33 cellular contexts compared by ENCODE assay signal in genomic region chr15:73821181-73821580, GRCh38. TPM values are rescaled to one million over a fixed set of nuclear protein-coding genes. Genes with fewer than 3 reads are reported as not detected.
"Had no signal": no experiment of that assay in that cellular context is flagged by ENCODE, and none has a peak within 500 bp of the region (broad histone marks: within the 10 kb centered on the region; RNA-seq: fewer than 3 reads in every experiment).

No MANE protein-coding gene starts in this region.

- H3K27ac ChIP-seq: colonic mucosa, epithelial cell of prostate, esophagus squamous epithelium, gastrocnemius medialis, heart right ventricle, left lung, lower lobe of right lung had no signal

- H3K4me3 ChIP-seq: colonic mucosa, esophagus squamous epithelium, gastrocnemius medialis, heart right ventricle, left lung, lower lobe of right lung, mucosa of descending colon had no signal

- DNase-seq: colonic mucosa; cortex of kidney; effector CD8-positive, alpha-beta T cell; effector memory CD8-positive, alpha-beta T cell; endodermal cell; erythroblast; esophagus squamous epithelium; foreskin fibroblast; foreskin melanocyte; gastrocnemius medialis; glutamatergic neuron; head of caudate nucleus; heart right ventricle; hippocampal formation; left cardiac atrium; left lung; left ventricle myocardium superior; lower lobe of right lung; mucosa of descending colon; naive B cell; naive thymus-derived CD8-positive, alpha-beta T cell had no signal

- H3K9me3 ChIP-seq: colonic mucosa, esophagus squamous epithelium, gastrocnemius medialis, heart right ventricle, left lung, lower lobe of right lung, mucosa of descending colon had no signal

- H3K36me3 Mint-ChIP-seq: mesothelial cell of epicardium had no signal

- H3K4me1 ChIP-seq: colonic mucosa, esophagus squamous epithelium, gastrocnemius medialis, heart right ventricle, left lung, lower lobe of right lung had no signal

- ATAC-seq: effector memory CD8-positive, alpha-beta T cell; esophagus mucosa; gastrocnemius medialis; heart right ventricle; left cardiac atrium; left lung; left ventricle myocardium superior; lower lobe of right lung; mucosa of descending colon; naive thymus-derived CD8-positive, alpha-beta T cell had no signal

- H3K27me3 ChIP-seq: colonic mucosa, gastrocnemius medialis had no signal

- H3K36me3 ChIP-seq: colonic mucosa, esophagus squamous epithelium, gastrocnemius medialis, heart right ventricle, left lung, lower lobe of right lung had no signal

- H3K9me3 Mint-ChIP-seq: dendritic cell treated with granulocyte-macrophage colony-stimulating factor and Interleukin-4, amounts not matched to agents 40 ng/mL and 50 ng/mL, for 4 days; effector memory CD8-positive, alpha-beta T cell; endodermal cell had no signal

- H3K27ac Mint-ChIP-seq: dendritic cell treated with granulocyte-macrophage colony-stimulating factor and Interleukin-4, amounts not matched to agents 40 ng/mL and 50 ng/mL, for 4 days; effector memory CD8-positive, alpha-beta T cell; endodermal cell; mesothelial cell of epicardium; naive B cell; naive thymus-derived CD8-positive, alpha-beta T cell had no signal

RNA-seq across cellular contexts. Expression of gene TBC1D21, which starts 52.2 kb away (rescaled TPM):
- total RNA-seq: colonic mucosa; dermis microvascular lymphatic vessel endothelial cell; endodermal cell; esophagus mucosa; esophagus squamous epithelium; gastrocnemius medialis; glomerular endothelial cell; heart right ventricle; kidney epithelial cell; left cardiac atrium; left lung; left ventricle myocardium superior; lower leg skin; lower lobe of right lung; lung microvascular endothelial cell; mesenteric fat pad; mesothelial cell of epicardium; mucosa of descending colon; myocyte; naive thymus-derived CD8-positive, alpha-beta T cell had no signal
- polyA plus RNA-seq: heart right ventricle; keratinocyte; naive thymus-derived CD8-positive, alpha-beta T cell had no signal
